Comparison of ENCODE assay signal across 17 cellular contexts in the genomic region with DNA sequence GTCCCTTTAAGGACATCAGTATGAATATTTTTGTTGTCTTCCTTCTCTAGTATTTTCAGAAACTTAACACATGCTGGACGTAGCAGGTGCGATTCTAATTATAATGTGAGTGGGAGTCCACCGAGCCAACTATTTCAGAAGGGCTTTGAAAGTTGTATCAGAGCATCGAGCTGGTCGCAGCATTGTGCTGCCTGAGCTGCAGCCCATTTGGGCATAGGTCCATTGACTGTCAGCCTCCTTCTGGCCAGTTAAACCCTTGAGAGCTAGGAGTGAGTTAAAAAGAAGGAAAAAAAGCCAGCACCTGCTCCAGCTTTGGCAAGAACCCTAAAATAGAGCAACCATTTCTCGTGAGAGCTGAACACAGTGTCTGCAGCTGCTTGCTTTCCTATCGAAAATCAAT. TPM values are rescaled to one million over a fixed set of nuclear protein-coding genes. Genes with fewer than 3 reads are reported as not detected.
DNase-seq lines count a peak whose midpoint lies in the region; ATAC-seq and TF ChIP-seq lines count a peak whose summit lies in the region.
"Had no signal": no experiment of that assay in that cellular context is flagged by ENCODE, and none has a peak within 500 bp of the region (broad histone marks: within the 10 kb centered on the region; RNA-seq: fewer than 3 reads in every experiment).

No MANE protein-coding gene starts in this region.

- H3K9me3 ChIP-seq in right atrium auricular region: no peaks in the 10 kb centered on the region
- no peaks in the 10 kb centered on the region for H3K9me3 ChIP-seq in body of pancreas
- H3K9me3 ChIP-seq in thyroid gland: no peaks in the 10 kb centered on the region
- H3K9me3 ChIP-seq in ascending aorta: no peaks in the 10 kb centered on the region
- H3K9me3 ChIP-seq: A549, MG63 had no signal

- H3K4me1 Mint-ChIP-seq in nephron: peaks cover 57% of the 10 kb centered on the region
- no peaks in the 10 kb centered on the region for H3K4me1 Mint-ChIP-seq in stimulated activated naive B cell treated with anti-CD40 and anti-IgM and Interleukin-4, amounts not matched to agents 10 μg/mL and 1 μg/mL and 100 μg/mL, for 72 hours
- H3K4me1 Mint-ChIP-seq: B cell, CD14-positive monocyte had no signal

- TF ChIP-seq POLR2A in body of pancreas (IDR thresholded peaks at IDR 0.05): no peak
- TF ChIP-seq POLR2A in thyroid gland (IDR thresholded peaks at IDR 0.05): no peak

- H3K4me3 Mint-ChIP-seq in nephron: peak overlapping the region in 1 of 3 experiments; percentile 2
- H3K4me3 Mint-ChIP-seq in stimulated activated naive B cell treated with anti-CD40 and anti-IgM and Interleukin-4, amounts not matched to agents 10 μg/mL and 1 μg/mL and 100 μg/mL, for 72 hours: no peak overlapping the region
- H3K4me3 Mint-ChIP-seq: B cell, CD14-positive monocyte had no signal

- H3K4me3 ChIP-seq in right atrium auricular region (no peak overlapping the region), body of pancreas (no peak overlapping the region), thyroid gland (replicated peaks in 1 of 3) (no peak overlapping the region), ascending aorta (no peak overlapping the region)
- H3K4me3 ChIP-seq: A549, GM12878, MG63 had no signal

- H3K36me3 ChIP-seq in right atrium auricular region (no peaks in the 10 kb centered on the region), body of pancreas (replicated peaks in 1 of 2; ENCODE audit: insufficient read depth in 1 of 2, low read depth in 2 of 2) (no peaks in the 10 kb centered on the region), thyroid gland (no peaks in the 10 kb centered on the region), ascending aorta (no peaks in the 10 kb centered on the region)
- H3K36me3 ChIP-seq: MG63 had no signal

- H3K27me3 Mint-ChIP-seq in nephron (ENCODE audit: low read depth): no peaks in the 10 kb centered on the region
- peaks cover 5 to 6% of the 10 kb centered on the region in 2 donors for H3K27me3 Mint-ChIP-seq in stimulated activated naive B cell treated with anti-CD40 and anti-IgM and Interleukin-4, amounts not matched to agents 10 μg/mL and 1 μg/mL and 100 μg/mL, for 72 hours

- peaks cover 0 to 24% of the 10 kb centered on the region in 2 donors for H3K4me1 ChIP-seq in right atrium auricular region
- H3K4me1 ChIP-seq in body of pancreas: peaks cover 21% of the 10 kb centered on the region
- H3K4me1 ChIP-seq in thyroid gland: peaks cover 35% of the 10 kb centered on the region in 2 donors
- H3K4me1 ChIP-seq in ascending aorta: peaks cover 0 to 4% of the 10 kb centered on the region in 2 donors
- H3K4me1 ChIP-seq: A549 had no signal

- TF ChIP-seq CTCF in right atrium auricular region (IDR thresholded peaks at IDR 0.05): no peak
- no peak for TF ChIP-seq CTCF in body of pancreas (IDR thresholded peaks at IDR 0.05)
- TF ChIP-seq CTCF in nephron (IDR thresholded peaks at IDR 0.05; ENCODE audit: unreplicated experiment in 3 of 3): no peak
- peak in 1 of 6 experiments; percentile 7 for TF ChIP-seq CTCF in thyroid gland (IDR thresholded peaks at IDR 0.05)
- no peak for TF ChIP-seq CTCF in ascending aorta (IDR thresholded peaks at IDR 0.05)

- H3K9me3 Mint-ChIP-seq in nephron: no peaks in the 10 kb centered on the region
- no peaks in the 10 kb centered on the region for H3K9me3 Mint-ChIP-seq in stimulated activated naive B cell treated with anti-CD40 and anti-IgM and Interleukin-4, amounts not matched to agents 10 μg/mL and 1 μg/mL and 100 μg/mL, for 72 hours

- H3K27me3 ChIP-seq in right atrium auricular region: no peaks in the 10 kb centered on the region
- H3K27me3 ChIP-seq in body of pancreas: no peaks in the 10 kb centered on the region
- no peaks in the 10 kb centered on the region for H3K27me3 ChIP-seq in thyroid gland
- H3K27me3 ChIP-seq in ascending aorta: no peaks in the 10 kb centered on the region
- H3K27me3 ChIP-seq: MG63 had no signal

- H3K27ac Mint-ChIP-seq in nephron: peak overlapping the region; percentile 6 to 30 (median 19)
- H3K27ac Mint-ChIP-seq in stimulated activated naive B cell treated with anti-CD40 and anti-IgM and Interleukin-4, amounts not matched to agents 10 μg/mL and 1 μg/mL and 100 μg/mL, for 72 hours: no peak overlapping the region
- H3K27ac Mint-ChIP-seq: B cell, CD14-positive monocyte had no signal

- no peaks in the 10 kb centered on the region for H3K36me3 Mint-ChIP-seq in nephron (ENCODE audit: low read depth)
- no peaks in the 10 kb centered on the region for H3K36me3 Mint-ChIP-seq in stimulated activated naive B cell treated with anti-CD40 and anti-IgM and Interleukin-4, amounts not matched to agents 10 μg/mL and 1 μg/mL and 100 μg/mL, for 72 hours
- H3K36me3 Mint-ChIP-seq: CD14-positive monocyte had no signal

- DNase-seq in right atrium auricular region (ENCODE audit: low spot score) (no peak), cardiac septum (ENCODE audit: low spot score) (no peak), body of pancreas (peak in 3 of 4 donors; percentile 17 to 29 (median 17)), thyroid gland (peak; percentile 61 to 70), ascending aorta (ENCODE audit: low spot score in 2 of 2) (no peak)
- DNase-seq in stimulated activated naive B cell treated with anti-CD40 and anti-IgM and Interleukin-4, amounts not matched to agents 10 μg/mL and 1 μg/mL and 100 μg/mL, for 72 hours: no peak
- DNase-seq: MG63, NCI-H2029 treated with DMSO at 0.1 percent for 48 hours, NCI-H2171, NCI-H526 had no signal

- intact Hi-C loops in cardiac septum (cut with DNase I) (no loop called here), body of pancreas (cut with DNase I) (no loop called here), thyroid gland (cut with DNase I) (no loop called here), ascending aorta (cut with DNase I) (no loop called here)

- ATAC-seq in body of pancreas: peak; percentile 21
- no peak for ATAC-seq in stimulated activated naive B cell treated with anti-CD40 and anti-IgM and Interleukin-4, amounts not matched to agents 10 μg/mL and 1 μg/mL and 100 μg/mL, for 72 hours (replicated peaks)
- ATAC-seq in GM19395 (IDR thresholded peaks at IDR 0.05; ENCODE audit: unreplicated experiment): no peak
- ATAC-seq: A549, GM12878, Right ventricle myocardium inferior had no signal

- 29 to 52% methylated on average over 7 of the region's 7 CpGs for WGBS in body of pancreas, 2 donors
- WGBS in thyroid gland, 2 donors: 34 to 41% methylated on average over 7 of the region's 7 CpGs

- H3K27ac ChIP-seq in right atrium auricular region: peak overlapping the region; percentile 15 to 78
- H3K27ac ChIP-seq in body of pancreas: no peak overlapping the region
- H3K27ac ChIP-seq in thyroid gland: peak overlapping the region; percentile 52 to 57 (median 54)
- H3K27ac ChIP-seq in ascending aorta: no peak overlapping the region
- H3K27ac ChIP-seq: A549 had no signal

RNA-seq across cellular contexts. Expression of a gene that starts 47.8 kb away (rescaled TPM):
- total RNA-seq in right atrium auricular region: 1 to 10 TPM; 3.5 to 5.6 TPM
- 2.8 TPM for total RNA-seq in cardiac septum
- 10 to 100 TPM in 1 of 2 donors, 1 to 10 TPM in 1; 7.0 to 24.1 TPM for total RNA-seq in body of pancreas
- total RNA-seq in thyroid gland: 10 to 100 TPM in 1 of 4 donors, 1 to 10 TPM in 3; 7.3 to 12.8 (median 8.1) TPM
- total RNA-seq in ascending aorta: 3.7 TPM

RNA-seq across cellular contexts. Expression of a gene that starts 52.1 kb away (rescaled TPM):
- total RNA-seq in right atrium auricular region (10 to 100 TPM; 22.5 to 28.1 TPM), cardiac septum (51.5 TPM), body of pancreas (1 to 10 TPM; 3.9 to 5.3 TPM), thyroid gland (10 to 100 TPM; 15.5 to 29.8 (median 17.6) TPM), ascending aorta (3.8 TPM)
- total RNA-seq: B cell had no signal

Comparison
In these comparisons a context has a peak if more than half of its experiments do, and no peak if none do; other contexts are left out.
1. DNase-seq: peak in body of pancreas (3 of 4) and thyroid gland (2 of 2); none in right atrium auricular region (single experiment), cardiac septum (single experiment), ascending aorta (0 of 2) and stimulated activated naive B cell treated with anti-CD40 and anti-IgM and Interleukin-4, amounts not matched to agents 10 μg/mL and 1 μg/mL and 100 μg/mL, for 72 hours (single experiment).
2. H3K27ac ChIP-seq: peak in right atrium auricular region (2 of 2) and thyroid gland (3 of 3); none in body of pancreas (0 of 4) and ascending aorta (0 of 2).